In the genomic region with DNA sequence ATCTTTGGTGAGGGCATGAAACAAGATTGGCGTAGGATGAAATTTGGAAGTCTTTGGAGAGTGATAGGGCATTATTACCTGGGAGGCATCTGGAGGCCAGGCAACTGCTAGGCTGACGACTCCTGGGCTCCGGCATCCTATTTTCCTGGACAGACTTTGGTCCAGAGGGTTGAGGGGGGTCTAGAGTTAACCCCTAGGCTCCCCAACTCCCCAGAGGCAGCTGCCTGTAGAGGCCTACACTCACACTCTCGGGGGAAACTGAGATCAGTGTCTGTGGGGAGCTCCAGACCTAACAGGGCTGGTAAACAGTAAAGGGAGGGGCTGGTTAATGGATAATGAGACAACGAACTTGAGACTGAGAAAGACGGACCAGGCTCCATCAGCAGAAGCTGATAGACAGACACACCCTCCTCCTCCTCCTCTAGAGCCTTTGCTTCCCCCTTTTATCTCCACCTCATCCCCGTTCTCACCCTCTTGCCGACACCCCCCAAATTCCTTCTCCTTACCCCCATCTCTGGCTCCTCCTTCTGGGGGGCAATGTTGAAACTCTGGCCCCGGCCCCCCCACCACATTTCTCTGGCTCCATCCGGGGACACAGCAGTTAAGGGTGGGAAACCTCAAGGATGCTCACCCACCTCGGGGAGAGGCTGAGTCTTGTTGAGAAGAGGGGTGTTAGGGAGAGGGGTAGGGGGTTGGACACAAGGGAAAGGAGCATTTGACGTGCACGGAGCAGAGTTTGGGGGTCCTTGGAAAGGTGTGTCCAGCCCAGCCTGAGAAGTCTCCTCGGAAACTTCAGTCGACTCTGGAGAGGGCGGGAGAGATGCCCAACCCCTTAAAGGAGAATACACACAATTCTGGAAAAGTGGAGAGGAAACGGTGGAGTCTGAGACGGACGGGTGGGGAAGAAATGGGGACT, we compare ENCODE assay signal across 1 cellular context.
TF ChIP-seq lines count a peak whose summit lies in the region.

A gene with protein sequence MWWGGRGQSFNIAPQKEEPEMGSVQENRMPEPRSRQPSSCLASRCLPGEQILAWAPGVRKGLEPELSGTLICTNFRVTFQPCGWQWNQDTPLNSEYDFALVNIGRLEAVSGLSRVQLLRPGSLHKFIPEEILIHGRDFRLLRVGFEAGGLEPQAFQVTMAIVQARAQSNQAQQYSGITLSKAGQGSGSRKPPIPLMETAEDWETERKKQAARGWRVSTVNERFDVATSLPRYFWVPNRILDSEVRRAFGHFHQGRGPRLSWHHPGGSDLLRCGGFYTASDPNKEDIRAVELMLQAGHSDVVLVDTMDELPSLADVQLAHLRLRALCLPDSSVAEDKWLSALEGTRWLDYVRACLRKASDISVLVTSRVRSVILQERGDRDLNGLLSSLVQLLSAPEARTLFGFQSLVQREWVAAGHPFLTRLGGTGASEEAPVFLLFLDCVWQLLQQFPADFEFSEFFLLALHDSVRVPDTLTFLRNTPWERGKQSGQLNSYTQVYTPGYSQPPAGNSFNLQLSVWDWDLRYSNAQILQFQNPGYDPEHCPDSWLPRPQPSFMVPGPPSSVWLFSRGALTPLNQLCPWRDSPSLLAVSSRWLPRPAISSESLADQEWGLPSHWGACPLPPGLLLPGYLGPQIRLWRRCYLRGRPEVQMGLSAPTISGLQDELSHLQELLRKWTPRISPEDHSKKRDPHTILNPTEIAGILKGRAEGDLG (minus strand): TSS at position 804 of the 916 bp plus-strand sequence. CDS start 232 bp downstream, at position 572.

TF ChIP-seq in HepG2, 621 proteins besides CTCF, POLR2A, EP300 and RAD21 (continued from another document):
- TF ChIP-seq, protein P1, sequence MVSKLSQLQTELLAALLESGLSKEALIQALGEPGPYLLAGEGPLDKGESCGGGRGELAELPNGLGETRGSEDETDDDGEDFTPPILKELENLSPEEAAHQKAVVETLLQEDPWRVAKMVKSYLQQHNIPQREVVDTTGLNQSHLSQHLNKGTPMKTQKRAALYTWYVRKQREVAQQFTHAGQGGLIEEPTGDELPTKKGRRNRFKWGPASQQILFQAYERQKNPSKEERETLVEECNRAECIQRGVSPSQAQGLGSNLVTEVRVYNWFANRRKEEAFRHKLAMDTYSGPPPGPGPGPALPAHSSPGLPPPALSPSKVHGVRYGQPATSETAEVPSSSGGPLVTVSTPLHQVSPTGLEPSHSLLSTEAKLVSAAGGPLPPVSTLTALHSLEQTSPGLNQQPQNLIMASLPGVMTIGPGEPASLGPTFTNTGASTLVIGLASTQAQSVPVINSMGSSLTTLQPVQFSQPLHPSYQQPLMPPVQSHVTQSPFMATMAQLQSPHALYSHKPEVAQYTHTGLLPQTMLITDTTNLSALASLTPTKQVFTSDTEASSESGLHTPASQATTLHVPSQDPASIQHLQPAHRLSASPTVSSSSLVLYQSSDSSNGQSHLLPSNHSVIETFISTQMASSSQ (IDR thresholded peaks at IDR 0.05; ENCODE audit: low read depth), result peak; percentile 87
- TF ChIP-seq, protein P1 (CRISPR knock-in tag; IDR thresholded peaks at IDR 0.05; ENCODE audit: borderline replicate concordance), result peak; percentile 77; the same call in 1 of the 2 replicates
- 0 out of 2 replicates have a peak, but pooled peaks have one; percentile 21 for TF ChIP-seq FOSL2 (CRISPR knock-in tag; IDR thresholded peaks at IDR 0.05)
- TF ChIP-seq ZNF383 (CRISPR knock-in tag; IDR thresholded peaks at IDR 0.05; ENCODE audit: borderline replicate concordance), result no peak
- no peak for TF ChIP-seq ZNF749 (CRISPR knock-in tag; IDR thresholded peaks at IDR 0.05; ENCODE audit: borderline replicate concordance)
